In the genomic region with DNA sequence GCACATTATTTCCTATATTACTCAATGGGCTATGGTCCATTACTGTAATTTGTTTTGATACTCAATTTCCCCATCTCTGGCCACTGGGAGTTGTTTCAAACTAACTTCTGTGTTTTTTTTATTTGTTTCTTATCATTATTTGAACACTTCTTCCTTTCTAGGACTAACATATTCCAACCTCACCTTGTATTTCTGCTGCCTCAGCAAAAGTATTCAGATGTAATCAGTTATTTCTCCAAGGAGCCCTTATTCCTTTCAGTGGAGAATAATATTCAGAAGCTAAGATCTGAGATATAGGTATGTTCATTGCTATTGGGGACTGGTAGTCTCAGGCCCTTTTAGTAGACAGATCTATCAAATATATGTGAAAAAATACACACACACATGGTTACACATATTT, we compare ENCODE assay signal across 31 cellular contexts.
"Had no signal": no experiment of that assay in that cellular context is flagged by ENCODE, and none has a peak within 500 bp of the region (broad histone marks: within the 10 kb centered on the region; RNA-seq: fewer than 3 reads in every experiment).

No MANE protein-coding gene starts in this region.

- ATAC-seq: activated CD4-positive, CD25-positive, alpha-beta regulatory T cell treated with anti-CD3 and anti-CD28 coated beads, Interleukin-2, amount 50 U/mL, for 24 hours; activated CD8-positive, alpha-beta T cell treated with anti-CD3 and anti-CD28 coated beads for 36 hours; activated naive CD8-positive, alpha-beta T cell treated with anti-CD3 and anti-CD28 coated beads, Interleukin-2, amount 50 U/mL, for 24 hours; body of pancreas; effector memory CD8-positive, alpha-beta T cell; foreskin keratinocyte; gastrocnemius medialis; heart left ventricle; T-helper 17 cell had no signal

- H3K9me3 ChIP-seq: adrenal gland, body of pancreas, esophagus muscularis mucosa, gastrocnemius medialis, heart left ventricle had no signal

- H3K4me1 ChIP-seq: adrenal gland, body of pancreas, esophagus muscularis mucosa, gastrocnemius medialis, heart left ventricle had no signal

- H3K27me3 ChIP-seq: adrenal gland, body of pancreas, esophagus muscularis mucosa, foreskin keratinocyte, gastrocnemius medialis, heart left ventricle had no signal

- H3K4me3 ChIP-seq: adrenal gland, body of pancreas, esophagus muscularis mucosa, gastrocnemius medialis, heart left ventricle had no signal

- H3K27ac ChIP-seq: adrenal gland, body of pancreas, esophagus muscularis mucosa, foreskin keratinocyte, gastrocnemius medialis, heart left ventricle, WERI-Rb-1 had no signal

- DNase-seq: activated B cell treated with CpG ODN at 0.5 μM for 24 hours; activated CD4-positive, alpha-beta T cell treated with anti-CD3 and anti-CD28 coated beads for 48 hours; activated CD4-positive, alpha-beta T cell treated with anti-CD3 and anti-CD28 coated beads, Interleukin-2, amount 50 U/mL, for 1 hour; activated CD4-positive, alpha-beta T cell treated with anti-CD3 and anti-CD28 coated beads, Interleukin-2, amount 50 U/mL, for 48 hours; activated CD8-positive, alpha-beta memory T cell treated with anti-CD3 and anti-CD28 coated beads for 24 hours; activated CD8-positive, alpha-beta T cell treated with anti-CD3 and anti-CD28 coated beads for 36 hours; activated effector memory CD4-positive, alpha-beta T cell treated with anti-CD3 and anti-CD28 coated beads, Interleukin-2, amount 50 U/mL, for 16 hours; activated naive CD4-positive, alpha-beta T cell treated with anti-CD3 and anti-CD28 coated beads for 36 hours; activated naive CD8-positive, alpha-beta T cell treated with anti-CD3 and anti-CD28 coated beads for 36 hours; activated naive CD8-positive, alpha-beta T cell treated with anti-CD3 and anti-CD28 coated beads, Interleukin-2, amount 50 U/mL, for 24 hours; activated T-cell treated with anti-CD3 and anti-CD28 coated beads, Interleukin-2, amount 50 U/mL, for 48 hours; adrenal gland; amygdala; aorta; body of pancreas; caudate nucleus; cortex of kidney; dermis blood vessel endothelial cell; effector CD4-positive, alpha-beta T cell; effector memory CD8-positive, alpha-beta T cell; foreskin keratinocyte; gastrocnemius medialis; glutamatergic neuron; heart left ventricle; T-helper 1 cell; T-helper 17 cell; T1000; WERI-Rb-1 had no signal

- FAIRE-seq: colon had no signal

- H3K36me3 ChIP-seq: adrenal gland, esophagus muscularis mucosa, gastrocnemius medialis, WERI-Rb-1 had no signal
